ENCODE assay signal across 1 cellular context in the genomic region with DNA sequence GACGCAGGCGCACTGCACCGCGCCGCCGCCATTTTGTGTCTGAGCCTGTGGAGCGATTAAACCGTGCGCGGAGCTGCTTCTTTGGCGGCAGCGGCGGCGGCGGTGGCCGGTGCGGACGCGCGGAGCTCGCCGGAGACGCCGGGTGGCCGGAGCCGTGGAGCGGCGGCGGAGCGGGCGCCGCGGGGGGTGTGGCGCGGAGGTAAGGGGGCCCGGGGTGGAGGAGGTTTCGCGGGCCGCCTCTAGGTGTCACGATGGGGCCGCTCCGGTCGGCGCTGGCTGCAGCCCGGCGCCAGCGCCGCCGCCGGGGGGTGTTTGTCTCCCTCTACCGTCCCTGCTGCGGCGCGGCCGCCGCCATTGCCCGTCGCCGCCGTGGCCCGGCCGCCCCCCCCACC.
TF ChIP-seq lines count a peak whose summit lies in the region.

A gene with protein sequence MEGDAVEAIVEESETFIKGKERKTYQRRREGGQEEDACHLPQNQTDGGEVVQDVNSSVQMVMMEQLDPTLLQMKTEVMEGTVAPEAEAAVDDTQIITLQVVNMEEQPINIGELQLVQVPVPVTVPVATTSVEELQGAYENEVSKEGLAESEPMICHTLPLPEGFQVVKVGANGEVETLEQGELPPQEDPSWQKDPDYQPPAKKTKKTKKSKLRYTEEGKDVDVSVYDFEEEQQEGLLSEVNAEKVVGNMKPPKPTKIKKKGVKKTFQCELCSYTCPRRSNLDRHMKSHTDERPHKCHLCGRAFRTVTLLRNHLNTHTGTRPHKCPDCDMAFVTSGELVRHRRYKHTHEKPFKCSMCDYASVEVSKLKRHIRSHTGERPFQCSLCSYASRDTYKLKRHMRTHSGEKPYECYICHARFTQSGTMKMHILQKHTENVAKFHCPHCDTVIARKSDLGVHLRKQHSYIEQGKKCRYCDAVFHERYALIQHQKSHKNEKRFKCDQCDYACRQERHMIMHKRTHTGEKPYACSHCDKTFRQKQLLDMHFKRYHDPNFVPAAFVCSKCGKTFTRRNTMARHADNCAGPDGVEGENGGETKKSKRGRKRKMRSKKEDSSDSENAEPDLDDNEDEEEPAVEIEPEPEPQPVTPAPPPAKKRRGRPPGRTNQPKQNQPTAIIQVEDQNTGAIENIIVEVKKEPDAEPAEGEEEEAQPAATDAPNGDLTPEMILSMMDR (plus strand): TSS at position 1 of the 392 bp plus-strand sequence. CDS start 48,307 bp downstream, outside the sequence.

TF ChIP-seq in GM12878, 131 proteins besides CTCF, POLR2A, EP300 and RAD21 (continued from another document):
- peak; percentile 79 for TF ChIP-seq LARP7 (IDR thresholded peaks at IDR 0.05)
- no peak for TF ChIP-seq FOXK2 (IDR thresholded peaks at IDR 0.05)
- TF ChIP-seq FOS (IDR thresholded peaks at IDR 0.05; ENCODE audit: borderline replicate concordance, extremely low read depth, insufficient read length): no peak
- peak; percentile 43; the same call in 1 of the 2 replicates for TF ChIP-seq TAF1 (IDR thresholded peaks at IDR 0.05; ENCODE audit: borderline replicate concordance, low read depth, low read length)
- TF ChIP-seq HCFC1 (IDR thresholded peaks at IDR 0.05; ENCODE audit: low read length): 0 out of 2 replicates have a peak, but pooled peaks have one; percentile 19
- peak; percentile 37 for TF ChIP-seq KLF5 (IDR thresholded peaks at IDR 0.05; ENCODE audit: partially characterized antibody)
- TF ChIP-seq IKZF1 (conservative IDR thresholded peaks at IDR 0.05): 0 out of 2 replicates have a peak, but pooled peaks have one; percentile 50
- peak; percentile 60; the same call in 1 of the 2 replicates for TF ChIP-seq ZSCAN29 (IDR thresholded peaks at IDR 0.05)
- TF ChIP-seq MEF2A (IDR thresholded peaks at IDR 0.05; ENCODE audit: insufficient read depth, low read depth, low read length): no peak
- 0 out of 2 replicates have a peak, but pooled peaks have one; percentile 27 for TF ChIP-seq ZNF24 (IDR thresholded peaks at IDR 0.05)
- TF ChIP-seq, protein P1, sequence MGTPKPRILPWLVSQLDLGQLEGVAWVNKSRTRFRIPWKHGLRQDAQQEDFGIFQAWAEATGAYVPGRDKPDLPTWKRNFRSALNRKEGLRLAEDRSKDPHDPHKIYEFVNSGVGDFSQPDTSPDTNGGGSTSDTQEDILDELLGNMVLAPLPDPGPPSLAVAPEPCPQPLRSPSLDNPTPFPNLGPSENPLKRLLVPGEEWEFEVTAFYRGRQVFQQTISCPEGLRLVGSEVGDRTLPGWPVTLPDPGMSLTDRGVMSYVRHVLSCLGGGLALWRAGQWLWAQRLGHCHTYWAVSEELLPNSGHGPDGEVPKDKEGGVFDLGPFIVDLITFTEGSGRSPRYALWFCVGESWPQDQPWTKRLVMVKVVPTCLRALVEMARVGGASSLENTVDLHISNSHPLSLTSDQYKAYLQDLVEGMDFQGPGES (IDR thresholded peaks at IDR 0.05): 0 out of 2 replicates have a peak, but pooled peaks have one; percentile 24
- TF ChIP-seq CEBPB (IDR thresholded peaks at IDR 0.05; ENCODE audit: borderline replicate concordance in 1 of 2, low read depth in 2 of 2, low read length in 2 of 2): no peak
- TF ChIP-seq NR2C2 (IDR thresholded peaks at IDR 0.05; ENCODE audit: borderline replicate concordance, control insufficient read depth, insufficient read length, low read depth): no peak
- no peak for TF ChIP-seq EED (IDR thresholded peaks at IDR 0.05; ENCODE audit: low read depth)
- TF ChIP-seq BACH1 (IDR thresholded peaks at IDR 0.05; ENCODE audit: borderline replicate concordance): peak; percentile 46
